ENCODE assay signal across 19 cellular contexts in the genomic region with DNA sequence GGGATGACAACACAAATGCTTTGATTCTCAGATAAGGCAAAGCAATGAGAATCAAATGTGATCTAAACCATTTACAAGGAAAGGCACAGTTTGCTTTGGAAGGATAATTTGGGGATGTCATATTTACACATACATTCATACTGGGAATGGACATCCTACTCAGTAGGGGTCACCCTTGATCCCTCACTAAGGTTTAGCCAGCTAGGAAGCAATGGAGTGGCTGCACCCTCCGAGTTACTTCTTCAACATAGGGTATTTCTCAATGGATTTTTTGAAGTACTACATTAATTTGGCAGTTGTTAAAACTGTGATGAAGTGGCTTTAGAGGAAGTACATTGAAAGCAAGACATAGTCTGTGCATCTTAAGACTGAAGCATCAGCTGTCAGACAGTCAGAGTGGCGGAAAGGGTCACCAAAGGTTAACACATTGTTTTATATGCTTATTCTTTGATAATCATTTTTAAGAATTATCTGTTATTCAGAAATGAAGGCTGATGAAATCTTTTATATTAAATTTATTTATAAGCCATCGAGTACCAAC. TPM values are rescaled to one million over a fixed set of nuclear protein-coding genes. Genes with fewer than 3 reads are reported as not detected.
DNase-seq lines count a peak whose midpoint lies in the region; ATAC-seq and TF ChIP-seq lines count a peak whose summit lies in the region.
"Had no signal": no experiment of that assay in that cellular context is flagged by ENCODE, and none has a peak within 500 bp of the region (broad histone marks: within the 10 kb centered on the region; RNA-seq: fewer than 3 reads in every experiment).

No MANE protein-coding gene starts in this region.

- CTCF ChIA-PET in activated naive CD4-positive, alpha-beta T cell treated with anti-CD3 and anti-CD28 coated beads, Interleukin-2, amount 10 ng/mL, durations not matched to agents 7 days and 5 days (lab: Charles Lee) = no interaction called here

- H3K27ac ChIP-seq in BLaER1 (no peak overlapping the region), left lung (no peak overlapping the region)
- H3K27ac ChIP-seq: KMS-11 had no signal

- no peaks in the 10 kb centered on the region for H3K36me3 Mint-ChIP-seq in HFFc6 (ENCODE audit: low read depth)
- no peaks in the 10 kb centered on the region for H3K36me3 Mint-ChIP-seq in activated naive CD4-positive, alpha-beta T cell treated with anti-CD3 and anti-CD28 coated beads, Interleukin-2, amount 10 ng/mL, durations not matched to agents 7 days and 5 days
- H3K36me3 Mint-ChIP-seq: WTC11 had no signal

- no peak for DNase-seq in HFFc6
- DNase-seq in SK-MEL-5 (ENCODE audit: low read depth, low spot score) = peak; percentile 22
- DNase-seq in left lung = no peak
- DNase-seq in activated gamma-delta T cell treated with Interleukin-2 at 50 U/mL for 16 hours = no peak
- DNase-seq in stimulated activated CD4-positive, alpha-beta T cell treated with anti-CD3 and anti-CD28 coated beads, Interleukin-2, amount 100 ng/mL, for 48 hours = no peak
- DNase-seq in middle frontal gyrus (ENCODE audit: extremely low spot score, low spot score) = no peak
- DNase-seq in activated naive CD4-positive, alpha-beta T cell treated with anti-CD3 and anti-CD28 coated beads, Interleukin-2, amount 10 ng/mL, durations not matched to agents 7 days and 5 days = no peak
- DNase-seq: DMS 273 treated with DMSO at 0.1 percent for 48 hours; head of caudate nucleus; islet precursor cell; NCI-H1694; NCI-H446; occipital lobe; stimulated activated naive CD8-positive, alpha-beta T cell treated with anti-CD3 and anti-CD28 coated beads, Interleukin-15, Interleukin-2, amounts not matched to agents 100 U/mL and 50 U/mL, for 24 hours had no signal

- H3K9me3 ChIP-seq in BLaER1 (no peaks in the 10 kb centered on the region), left lung (no peaks in the 10 kb centered on the region)
- H3K9me3 ChIP-seq: HAP-1 had no signal

- no peaks in the 10 kb centered on the region for H4K20me1 ChIP-seq in BLaER1

- H3K27me3 Mint-ChIP-seq in HFFc6 (ENCODE audit: insufficient read depth) = peaks cover 3% of the 10 kb centered on the region; the same call in 1 of the 2 replicates
- H3K27me3 Mint-ChIP-seq in activated naive CD4-positive, alpha-beta T cell treated with anti-CD3 and anti-CD28 coated beads, Interleukin-2, amount 10 ng/mL, durations not matched to agents 7 days and 5 days = peaks cover 47% of the 10 kb centered on the region

- no peaks in the 10 kb centered on the region for H3K4me1 Mint-ChIP-seq in HFFc6 (ENCODE audit: low read depth)
- H3K4me1 Mint-ChIP-seq in activated naive CD4-positive, alpha-beta T cell treated with anti-CD3 and anti-CD28 coated beads, Interleukin-2, amount 10 ng/mL, durations not matched to agents 7 days and 5 days = no peaks in the 10 kb centered on the region
- H3K4me1 Mint-ChIP-seq: activated T-helper 17 cell treated with anti-CD3 and anti-CD28 coated beads, Interleukin-2, amount 50 U/mL, for 72 hours had no signal

- peaks cover 26% of the 10 kb centered on the region for H3K4me1 ChIP-seq in BLaER1
- peaks cover 0 to 26% of the 10 kb centered on the region in 2 donors for H3K4me1 ChIP-seq in left lung
- H3K4me1 ChIP-seq: HAP-1 had no signal

- no peak overlapping the region for H3K9ac ChIP-seq in BLaER1
- H3K9ac ChIP-seq: KMS-11 had no signal

- no peak overlapping the region for H3K4me3 Mint-ChIP-seq in HFFc6
- H3K4me3 Mint-ChIP-seq in activated naive CD4-positive, alpha-beta T cell treated with anti-CD3 and anti-CD28 coated beads, Interleukin-2, amount 10 ng/mL, durations not matched to agents 7 days and 5 days = no peak overlapping the region
- H3K4me3 Mint-ChIP-seq: activated T-helper 17 cell treated with anti-CD3 and anti-CD28 coated beads, Interleukin-2, amount 50 U/mL, for 72 hours; WTC11 had no signal

- ATAC-seq in left lung = peak; percentile 93
- ATAC-seq: WTC11 had no signal

- intact Hi-C loops in left lung (cut with DNase I) = no loop called here

- in situ Hi-C loops in SK-MEL-5 (cut with HindIII; ENCODE audit: low pct_unique_long_range_greater_than_20kb, low sequenced_read_pairs) = no loop called here

- no peaks in the 10 kb centered on the region for H3K36me3 ChIP-seq in BLaER1
- H3K36me3 ChIP-seq in left lung = no peaks in the 10 kb centered on the region
- H3K36me3 ChIP-seq: HAP-1 had no signal

- TF ChIP-seq CTCF in HFFc6 (IDR thresholded peaks at IDR 0.05) (peak; percentile 11; the same call in 1 of the 2 replicates), left lung (IDR thresholded peaks at IDR 0.05) (peak in 1 of 2 donors; percentile 28)

- no peak overlapping the region for H3K4me3 ChIP-seq in BLaER1
- no peak overlapping the region for H3K4me3 ChIP-seq in left lung
- H3K4me3 ChIP-seq: HAP-1 had no signal

- H3K27ac Mint-ChIP-seq in HFFc6 = no peak overlapping the region
- H3K27ac Mint-ChIP-seq in activated naive CD4-positive, alpha-beta T cell treated with anti-CD3 and anti-CD28 coated beads, Interleukin-2, amount 10 ng/mL, durations not matched to agents 7 days and 5 days = no peak overlapping the region
- H3K27ac Mint-ChIP-seq: activated T-helper 17 cell treated with anti-CD3 and anti-CD28 coated beads, Interleukin-2, amount 50 U/mL, for 72 hours; WTC11 had no signal

- H3K9me3 Mint-ChIP-seq in HFFc6 = no peaks in the 10 kb centered on the region
- no peaks in the 10 kb centered on the region for H3K9me3 Mint-ChIP-seq in activated naive CD4-positive, alpha-beta T cell treated with anti-CD3 and anti-CD28 coated beads, Interleukin-2, amount 10 ng/mL, durations not matched to agents 7 days and 5 days
- H3K9me3 Mint-ChIP-seq: WTC11 had no signal

- peak overlapping the region; percentile 62 for H3K4me2 ChIP-seq in BLaER1
- H3K4me2 ChIP-seq: KMS-11 had no signal

- H3K27me3 ChIP-seq in BLaER1 = no peaks in the 10 kb centered on the region
- H3K27me3 ChIP-seq in left lung = no peaks in the 10 kb centered on the region

RNA-seq across cellular contexts. Expression of a gene that starts 22.0 kb away (rescaled TPM):
- total RNA-seq in HFFc6 (2021; fragmentation: NEBNext Ultra II Directional; extraction: Animal tissue kit (Norgen Biotek cat#: 25700)) = 100 to 1,000 TPM; 622 to 815 (median 721) TPM
- 340 and 368 TPM in 2 replicates for total RNA-seq in SK-MEL-5 (2014; rRNA removed; shearing (Covaris generic))
- polyA plus RNA-seq in SK-MEL-5 (2015; cell fraction: cytosol; rRNA removed) = 245 and 268 TPM in 2 replicates
- polyA plus RNA-seq in SK-MEL-5 (2015; cell fraction: nucleus; rRNA removed) = 78.0 and 85.4 TPM in 2 replicates
- total RNA-seq in left lung = 100 to 1,000 TPM; 268 to 336 TPM
